In the genomic region with DNA sequence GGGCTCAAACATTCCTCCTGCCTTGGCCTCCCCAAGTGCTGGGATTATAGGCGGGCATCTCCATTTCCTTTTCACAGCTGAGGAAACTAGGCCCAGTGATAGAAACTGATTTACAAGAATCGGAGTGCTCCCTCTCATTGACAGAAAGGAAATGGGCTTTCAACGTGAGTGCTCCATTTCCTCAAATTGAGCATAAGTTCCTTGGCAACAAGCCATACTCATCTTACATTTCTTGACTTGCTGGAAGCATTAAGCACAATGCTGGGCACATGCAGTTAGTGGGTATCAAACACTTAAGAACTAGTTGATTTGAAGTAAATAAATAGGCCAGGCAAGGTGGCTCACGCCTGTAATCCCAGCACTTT, we compare ENCODE assay signal across 13 cellular contexts. TPM values are rescaled to one million over a fixed set of nuclear protein-coding genes. Genes with fewer than 3 reads are reported as not detected.
DNase-seq lines count a peak whose midpoint lies in the region; ATAC-seq, FAIRE-seq and TF ChIP-seq lines count a peak whose summit lies in the region.
"Had no signal": no experiment of that assay in that cellular context is flagged by ENCODE, and none has a peak within 500 bp of the region (broad histone marks: within the 10 kb centered on the region; RNA-seq: fewer than 3 reads in every experiment).

No MANE protein-coding gene starts in this region.

- H3K4me2 ChIP-seq in astrocyte (ENCODE audit: low read length) = peak overlapping the region; percentile 85

- peaks cover 2% of the 10 kb centered on the region for H3K9me3 Mint-ChIP-seq in astrocyte (ENCODE audit: unreplicated experiment)
- H3K9me3 Mint-ChIP-seq: IgD-negative memory B cell had no signal

- peak overlapping the region; percentile 99 for H3K27ac Mint-ChIP-seq in astrocyte (ENCODE audit: unreplicated experiment)
- H3K27ac Mint-ChIP-seq: IgD-negative memory B cell, T-helper 17 cell had no signal

- H3K27me3 ChIP-seq in astrocyte (ENCODE audit: insufficient read depth, low read length) (no peaks in the 10 kb centered on the region), right lobe of liver (no peaks in the 10 kb centered on the region), transverse colon (no peaks in the 10 kb centered on the region)

- DNase-seq in NCI-H2227 (lab: John Stamatoyannopoulos, UW; ENCODE audit: unreplicated experiment) (peak; percentile 13), NCI-H2227 treated with DMSO at 0.1 percent for 48 hours (lab: John Stamatoyannopoulos, UW) (no peak), astrocyte (ENCODE audit: low read depth) (no peak), right lobe of liver (no peak), transverse colon (no peak), foreskin melanocyte (no peak)
- DNase-seq: activated CD8-positive, alpha-beta memory T cell treated with anti-CD3 and anti-CD28 coated beads, Interleukin-2, amount 50 U/mL, for 4 hours; NCI-H526; T-helper 17 cell had no signal

- no peak for ATAC-seq in right lobe of liver
- ATAC-seq in GM21717 (IDR thresholded peaks at IDR 0.05; ENCODE audit: unreplicated experiment) = no peak
- no peak for ATAC-seq in GM18858 (IDR thresholded peaks at IDR 0.05; ENCODE audit: unreplicated experiment)
- ATAC-seq: T-helper 17 cell had no signal

- in situ Hi-C loops in transverse colon (cut with MboI; ENCODE audit: low pct_ligation_motif_present in 1 of 4, low pct_unique_long_range_greater_than_20kb in 1 of 4, low sequenced_read_pairs in 3 of 4) = no loop called here

- no peaks in the 10 kb centered on the region for H4K20me1 ChIP-seq in astrocyte (ENCODE audit: insufficient read depth, low read length)

- no peaks in the 10 kb centered on the region for H3K79me2 ChIP-seq in astrocyte (ENCODE audit: insufficient read depth, low read length)

- no peaks in the 10 kb centered on the region for H3K36me3 Mint-ChIP-seq in astrocyte (ENCODE audit: low read depth, unreplicated experiment)

- H3K36me3 ChIP-seq in astrocyte (ENCODE audit: insufficient read depth, low read length) (no peaks in the 10 kb centered on the region), right lobe of liver (no peaks in the 10 kb centered on the region), transverse colon (no peaks in the 10 kb centered on the region)

- H3K4me3 ChIP-seq in astrocyte (ENCODE audit: insufficient read depth, low read depth, low read length) (no peak overlapping the region), right lobe of liver (no peak overlapping the region), transverse colon (no peak overlapping the region)

- H3K4me3 Mint-ChIP-seq in astrocyte (ENCODE audit: unreplicated experiment) = no peak overlapping the region
- H3K4me3 Mint-ChIP-seq: IgD-negative memory B cell, T-helper 17 cell had no signal

- TF ChIP-seq CTCF in astrocyte (IDR thresholded peaks at IDR 0.05; ENCODE audit: insufficient read depth, low read depth, low read length) (no peak), right lobe of liver (IDR thresholded peaks at IDR 0.05) (no peak), transverse colon (IDR thresholded peaks at IDR 0.05) (no peak)

- peaks cover 10% of the 10 kb centered on the region for H3K4me1 Mint-ChIP-seq in astrocyte (ENCODE audit: low read depth, unreplicated experiment)
- H3K4me1 Mint-ChIP-seq: T-helper 17 cell had no signal

- FAIRE-seq in astrocyte (lab: Jason Lieb, UNC) = no peak
- FAIRE-seq: A204.1 had no signal

- intact Hi-C loops in right lobe of liver (cut with DNase I) (no loop called here), transverse colon (cut with DNase I; ENCODE audit: low total_unique reads) (no loop called here)

- TF ChIP-seq POLR2A in right lobe of liver (IDR thresholded peaks at IDR 0.05) = no peak
- no peak for TF ChIP-seq POLR2A in transverse colon (IDR thresholded peaks at IDR 0.05)

- peak overlapping the region; percentile 61 for H2AFZ ChIP-seq in astrocyte (ENCODE audit: low read depth, low read length)

- no peaks in the 10 kb centered on the region for H3K9me3 ChIP-seq in astrocyte (ENCODE audit: insufficient read depth, low read depth, low read length)
- no peaks in the 10 kb centered on the region for H3K9me3 ChIP-seq in right lobe of liver
- no peaks in the 10 kb centered on the region for H3K9me3 ChIP-seq in transverse colon

- WGBS in right lobe of liver (ENCODE audit: insufficient coverage, low coverage, low lambda C conversion rate, missing lambda C conversion rate) = 48% methylated on average over 4 of the region's 4 CpGs
- WGBS in transverse colon (ENCODE audit: low coverage in 1 of 2), 2 donors = 74% methylated on average over 4 of the region's 4 CpGs; no CpG with 5 or more reads in 1 of the 2 donors

- TF ChIP-seq EP300 in transverse colon (IDR thresholded peaks at IDR 0.05; ENCODE audit: low read depth) = no peak

- peak overlapping the region; percentile 94 for H3K27ac ChIP-seq in astrocyte (ENCODE audit: low read depth, low read length)
- peak overlapping the region; percentile 59 to 87 (median 66) for H3K27ac ChIP-seq in right lobe of liver
- H3K27ac ChIP-seq in transverse colon = peak overlapping the region; percentile 64 to 79 (median 78)

- H3K4me1 ChIP-seq in astrocyte (ENCODE audit: insufficient read depth, low read length) (peaks cover 10% of the 10 kb centered on the region), right lobe of liver (peaks cover 0 to 34% (median 14%) of the 10 kb centered on the region in 4 donors), transverse colon (peaks cover 8 to 12% (median 9%) of the 10 kb centered on the region in 4 donors)

- H3K27me3 Mint-ChIP-seq in astrocyte (ENCODE audit: low read depth, unreplicated experiment) = no peaks in the 10 kb centered on the region
- H3K27me3 Mint-ChIP-seq: IgD-negative memory B cell, T-helper 17 cell had no signal

- H3K9ac ChIP-seq in astrocyte (ENCODE audit: low read length) = peak overlapping the region; percentile 82

RNA-seq across cellular contexts. Expression of gene FGD2, which starts 54.7 kb away (rescaled TPM):
- total RNA-seq in astrocyte (not detected in 2 replicates), right lobe of liver (10 to 100 TPM in 2 of 6 experiments, 1 to 10 TPM in 4; 6.6 to 15.6 (median 9.6) TPM), transverse colon (10 to 100 TPM; 13.1 to 46.4 (median 29.6) TPM)
